Comparison of ENCODE assay signal across 1 cellular context in genomic region chr1:70221241-70222077, GRCh38.
A peak's percentile ranks its signal among the peaks of the same experiment; 100 is the strongest.
TF ChIP-seq lines count a peak whose summit lies in the region.

SRSF11 (plus strand) TSS chr1:70221380; CDS start chr1:70221637, 257 bp downstream.

TF ChIP-seq in HepG2, 621 proteins besides CTCF, POLR2A, EP300 and RAD21 (continued from another document and continues in another):
- TF ChIP-seq PAWR (CRISPR knock-in tag; IDR thresholded peaks at IDR 0.05; ENCODE audit: borderline replicate concordance): no peak
- TF ChIP-seq ZNF879 (CRISPR knock-in tag; IDR thresholded peaks at IDR 0.05): peak; percentile 63; the same call in 1 of the 2 replicates
- peak; percentile 41; the same call in 1 of the 2 replicates for TF ChIP-seq E2F2 (CRISPR knock-in tag; IDR thresholded peaks at IDR 0.05; ENCODE audit: borderline replicate concordance)
- TF ChIP-seq PHF8 (CRISPR knock-in tag; IDR thresholded peaks at IDR 0.05): peak; percentile 96
- peak; percentile 73 for TF ChIP-seq ZNF598 (CRISPR knock-in tag; IDR thresholded peaks at IDR 0.05; ENCODE audit: borderline replicate concordance)
- TF ChIP-seq ZFX (CRISPR knock-in tag; IDR thresholded peaks at IDR 0.05; ENCODE audit: low read depth): peak; percentile 97
- no peak for TF ChIP-seq SOX6 (IDR thresholded peaks at IDR 0.05)
- TF ChIP-seq SOX6 (CRISPR knock-in tag; IDR thresholded peaks at IDR 0.05): peak; percentile 50; the same call in 1 of the 2 replicates
- TF ChIP-seq HES4 (CRISPR knock-in tag; IDR thresholded peaks at IDR 0.05; ENCODE audit: borderline replicate concordance): peak; percentile 90; the same call in 1 of the 2 replicates
- 0 out of 2 replicates have a peak, but pooled peaks have one; percentile 15 for TF ChIP-seq ZBTB26 (CRISPR knock-in tag; IDR thresholded peaks at IDR 0.05; ENCODE audit: borderline replicate concordance)
- 0 out of 2 replicates have a peak, but pooled peaks have one; percentile 25 for TF ChIP-seq ZMYM3 (CRISPR knock-in tag; IDR thresholded peaks at IDR 0.05)
- TF ChIP-seq ZNF780A (CRISPR knock-in tag; IDR thresholded peaks at IDR 0.05): peak; percentile 47; the same call in 1 of the 2 replicates
- peak; percentile 90 for TF ChIP-seq POGZ (CRISPR knock-in tag; IDR thresholded peaks at IDR 0.05)
- no peak for TF ChIP-seq ZNF121 (CRISPR knock-in tag; IDR thresholded peaks at IDR 0.05)
- peak; percentile 46; the same call in 1 of the 2 replicates for TF ChIP-seq ZSCAN5A (CRISPR knock-in tag; IDR thresholded peaks at IDR 0.05; ENCODE audit: borderline replicate concordance)
- TF ChIP-seq SP5 (CRISPR knock-in tag; IDR thresholded peaks at IDR 0.05; ENCODE audit: borderline replicate concordance, low read depth): peak; percentile 78
- TF ChIP-seq ZNF331 (CRISPR knock-in tag; IDR thresholded peaks at IDR 0.05): peak; percentile 68
- TF ChIP-seq ERF (CRISPR knock-in tag; IDR thresholded peaks at IDR 0.05): peak; percentile 73
- TF ChIP-seq SALL1 (CRISPR knock-in tag; IDR thresholded peaks at IDR 0.05): peak; percentile 89
- no peak for TF ChIP-seq ZKSCAN5 (CRISPR knock-in tag; IDR thresholded peaks at IDR 0.05)
- TF ChIP-seq KIAA2018 (CRISPR knock-in tag; IDR thresholded peaks at IDR 0.05; ENCODE audit: borderline replicate concordance): no peak
- TF ChIP-seq, protein P1, sequence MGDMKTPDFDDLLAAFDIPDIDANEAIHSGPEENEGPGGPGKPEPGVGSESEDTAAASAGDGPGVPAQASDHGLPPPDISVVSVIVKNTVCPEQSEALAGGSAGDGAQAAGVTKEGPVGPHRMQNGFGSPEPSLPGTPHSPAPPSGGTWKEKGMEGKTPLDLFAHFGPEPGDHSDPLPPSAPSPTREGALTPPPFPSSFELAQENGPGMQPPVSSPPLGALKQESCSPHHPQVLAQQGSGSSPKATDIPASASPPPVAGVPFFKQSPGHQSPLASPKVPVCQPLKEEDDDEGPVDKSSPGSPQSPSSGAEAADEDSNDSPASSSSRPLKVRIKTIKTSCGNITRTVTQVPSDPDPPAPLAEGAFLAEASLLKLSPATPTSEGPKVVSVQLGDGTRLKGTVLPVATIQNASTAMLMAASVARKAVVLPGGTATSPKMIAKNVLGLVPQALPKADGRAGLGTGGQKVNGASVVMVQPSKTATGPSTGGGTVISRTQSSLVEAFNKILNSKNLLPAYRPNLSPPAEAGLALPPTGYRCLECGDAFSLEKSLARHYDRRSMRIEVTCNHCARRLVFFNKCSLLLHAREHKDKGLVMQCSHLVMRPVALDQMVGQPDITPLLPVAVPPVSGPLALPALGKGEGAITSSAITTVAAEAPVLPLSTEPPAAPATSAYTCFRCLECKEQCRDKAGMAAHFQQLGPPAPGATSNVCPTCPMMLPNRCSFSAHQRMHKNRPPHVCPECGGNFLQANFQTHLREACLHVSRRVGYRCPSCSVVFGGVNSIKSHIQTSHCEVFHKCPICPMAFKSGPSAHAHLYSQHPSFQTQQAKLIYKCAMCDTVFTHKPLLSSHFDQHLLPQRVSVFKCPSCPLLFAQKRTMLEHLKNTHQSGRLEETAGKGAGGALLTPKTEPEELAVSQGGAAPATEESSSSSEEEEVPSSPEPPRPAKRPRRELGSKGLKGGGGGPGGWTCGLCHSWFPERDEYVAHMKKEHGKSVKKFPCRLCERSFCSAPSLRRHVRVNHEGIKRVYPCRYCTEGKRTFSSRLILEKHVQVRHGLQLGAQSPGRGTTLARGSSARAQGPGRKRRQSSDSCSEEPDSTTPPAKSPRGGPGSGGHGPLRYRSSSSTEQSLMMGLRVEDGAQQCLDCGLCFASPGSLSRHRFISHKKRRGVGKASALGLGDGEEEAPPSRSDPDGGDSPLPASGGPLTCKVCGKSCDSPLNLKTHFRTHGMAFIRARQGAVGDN (CRISPR knock-in tag; IDR thresholded peaks at IDR 0.05): peak; percentile 97
- peak; percentile 92 for TF ChIP-seq SAP130 (CRISPR knock-in tag; IDR thresholded peaks at IDR 0.05; ENCODE audit: low read depth)
- peak; percentile 65 for TF ChIP-seq ARNTL (CRISPR knock-in tag; IDR thresholded peaks at IDR 0.05)
- TF ChIP-seq KAT7 (CRISPR knock-in tag; IDR thresholded peaks at IDR 0.05; ENCODE audit: borderline replicate concordance): peak; percentile 99
- TF ChIP-seq, protein P2, sequence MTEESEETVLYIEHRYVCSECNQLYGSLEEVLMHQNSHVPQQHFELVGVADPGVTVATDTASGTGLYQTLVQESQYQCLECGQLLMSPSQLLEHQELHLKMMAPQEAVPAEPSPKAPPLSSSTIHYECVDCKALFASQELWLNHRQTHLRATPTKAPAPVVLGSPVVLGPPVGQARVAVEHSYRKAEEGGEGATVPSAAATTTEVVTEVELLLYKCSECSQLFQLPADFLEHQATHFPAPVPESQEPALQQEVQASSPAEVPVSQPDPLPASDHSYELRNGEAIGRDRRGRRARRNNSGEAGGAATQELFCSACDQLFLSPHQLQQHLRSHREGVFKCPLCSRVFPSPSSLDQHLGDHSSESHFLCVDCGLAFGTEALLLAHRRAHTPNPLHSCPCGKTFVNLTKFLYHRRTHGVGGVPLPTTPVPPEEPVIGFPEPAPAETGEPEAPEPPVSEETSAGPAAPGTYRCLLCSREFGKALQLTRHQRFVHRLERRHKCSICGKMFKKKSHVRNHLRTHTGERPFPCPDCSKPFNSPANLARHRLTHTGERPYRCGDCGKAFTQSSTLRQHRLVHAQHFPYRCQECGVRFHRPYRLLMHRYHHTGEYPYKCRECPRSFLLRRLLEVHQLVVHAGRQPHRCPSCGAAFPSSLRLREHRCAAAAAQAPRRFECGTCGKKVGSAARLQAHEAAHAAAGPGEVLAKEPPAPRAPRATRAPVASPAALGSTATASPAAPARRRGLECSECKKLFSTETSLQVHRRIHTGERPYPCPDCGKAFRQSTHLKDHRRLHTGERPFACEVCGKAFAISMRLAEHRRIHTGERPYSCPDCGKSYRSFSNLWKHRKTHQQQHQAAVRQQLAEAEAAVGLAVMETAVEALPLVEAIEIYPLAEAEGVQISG (CRISPR knock-in tag; IDR thresholded peaks at IDR 0.05): peak; percentile 82
- no peak for TF ChIP-seq ZNF773 (CRISPR knock-in tag; IDR thresholded peaks at IDR 0.05; ENCODE audit: borderline replicate concordance)
- TF ChIP-seq NR2C2 (CRISPR knock-in tag; IDR thresholded peaks at IDR 0.05; ENCODE audit: borderline replicate concordance): peak; percentile 25; the same call in 1 of the 2 replicates
- peak; percentile 82; the same call in 1 of the 2 replicates for TF ChIP-seq ZNF709 (CRISPR knock-in tag; IDR thresholded peaks at IDR 0.05)
- TF ChIP-seq MAX (IDR thresholded peaks at IDR 0.05): peak; percentile 94
- TF ChIP-seq ZBTB25 (CRISPR knock-in tag; IDR thresholded peaks at IDR 0.05): peak; percentile 88; the same call in 1 of the 2 replicates
- peak; percentile 71 for TF ChIP-seq BCL3 (CRISPR knock-in tag; IDR thresholded peaks at IDR 0.05)
- 0 out of 2 replicates have a peak, but pooled peaks have one; percentile 54 for TF ChIP-seq ZNF546 (CRISPR knock-in tag; conservative IDR thresholded peaks at IDR 0.05)
- 0 out of 2 replicates have a peak, but pooled peaks have one; percentile 54 for TF ChIP-seq ZNF510 (CRISPR knock-in tag; IDR thresholded peaks at IDR 0.05; ENCODE audit: low read depth)
- TF ChIP-seq ZNF605 (CRISPR knock-in tag; IDR thresholded peaks at IDR 0.05): peak; percentile 97
